Comparison of ENCODE assay signal across 8 cellular contexts in genomic region chr10:79239275-79239779, GRCh38.
DNase-seq lines count a peak whose midpoint lies in the region; ATAC-seq and TF ChIP-seq lines count a peak whose summit lies in the region.

No MANE protein-coding gene starts in this region.

- H3K27me3 ChIP-seq in gastroesophageal sphincter (no peaks in the 10 kb centered on the region), osteoblast (ENCODE audit: insufficient read depth, low read length) (no peaks in the 10 kb centered on the region)

- H2AFZ ChIP-seq in osteoblast (ENCODE audit: low read length): no peak overlapping the region

- H3K27ac ChIP-seq in RWPE1 (peak overlapping the region; percentile 87), gastroesophageal sphincter (peak overlapping the region in 3 of 4 donors; percentile 70 to 75 (median 75)), osteoblast (ENCODE audit: low read depth, low read length) (peak overlapping the region; percentile 68)

- H4K20me1 ChIP-seq in osteoblast (ENCODE audit: insufficient read depth, low read length): peaks cover 46% of the 10 kb centered on the region

- TF ChIP-seq CTCF in RWPE1 (conservative IDR thresholded peaks at IDR 0.05; ENCODE audit: low read depth): no peak
- no peak for TF ChIP-seq CTCF in gastroesophageal sphincter (IDR thresholded peaks at IDR 0.05)
- TF ChIP-seq CTCF in osteoblast (IDR thresholded peaks at IDR 0.05; ENCODE audit: extremely low read depth, low read depth, low read length): no peak

- no peak overlapping the region for H3K4me2 ChIP-seq in osteoblast (ENCODE audit: insufficient read depth, low read length)

- no peak for TF ChIP-seq EP300 in gastroesophageal sphincter (IDR thresholded peaks at IDR 0.05)

- CTCF ChIA-PET in RWPE1 (lab: Yijun Ruan, JAX): interaction anchor here (0.6 kb wide), 1 partner anchor 9 kb away, joined by 3 read pairs; no protein-coding TSS in a partner anchor

- peak; percentile 67 for DNase-seq in Caki2 (ENCODE audit: low read depth)
- DNase-seq in RWPE1 (ENCODE audit: low spot score): no peak
- DNase-seq in osteoblast (ENCODE audit: insufficient read length, low spot score, missing footprints): peak; percentile 98
- no peak for DNase-seq in dermis blood vessel endothelial cell
- no peak for DNase-seq in SW 1271 (lab: John Stamatoyannopoulos, UW)

- H3K79me2 ChIP-seq in osteoblast (ENCODE audit: insufficient read depth, low read length): peaks cover 33% of the 10 kb centered on the region

- H3K36me3 ChIP-seq in gastroesophageal sphincter (peaks cover 0 to 13% of the 10 kb centered on the region in 2 donors), osteoblast (ENCODE audit: insufficient read depth, low read length) (peaks cover 18% of the 10 kb centered on the region)

- peaks cover 0 to 96% (median 56%) of the 10 kb centered on the region in 3 donors for H3K4me1 ChIP-seq in gastroesophageal sphincter
- H3K4me1 ChIP-seq in osteoblast (ENCODE audit: insufficient read depth, low read length): peaks cover 45% of the 10 kb centered on the region

- H3K4me3 ChIP-seq in gastroesophageal sphincter: no peak overlapping the region
- H3K4me3 ChIP-seq in osteoblast (ENCODE audit: insufficient read depth, low read length): no peak overlapping the region

- 60% methylated on average over 2 of the region's 10 CpGs; no CpG with 5 or more reads in 1 of the 2 donors for WGBS in gastroesophageal sphincter (ENCODE audit: low coverage in 1 of 2), 2 donors

- TF ChIP-seq POLR2A in gastroesophageal sphincter (IDR thresholded peaks at IDR 0.05): no peak

- ATAC-seq in gastroesophageal sphincter: peak; percentile 13
- no peak for ATAC-seq in HG03159 (IDR thresholded peaks at IDR 0.05; ENCODE audit: unreplicated experiment)
- no peak for ATAC-seq in HG03354 (IDR thresholded peaks at IDR 0.05; ENCODE audit: poor library complexity, severe bottlenecking, unreplicated experiment)

- POLR2A ChIA-PET in RWPE1 (lab: Yijun Ruan, JAX; ENCODE audit: low non-redundant PET): no interaction called here

- H3K9me3 ChIP-seq in gastroesophageal sphincter (no peaks in the 10 kb centered on the region), osteoblast (ENCODE audit: low read depth, low read length) (no peaks in the 10 kb centered on the region)

- in situ Hi-C loops in Caki2 (cut with HindIII; ENCODE audit: low pct_unique_long_range_greater_than_20kb, low sequenced_read_pairs): no loop called here

Comparison
In these comparisons a context has a peak if more than half of its experiments do, and no peak if none do; other contexts are left out.
1. DNase-seq: peak in Caki2 (single experiment) and osteoblast (single experiment); none in RWPE1 (single experiment), dermis blood vessel endothelial cell (single experiment) and SW 1271 (0 of 2).
2. Peak in every context shown above with its lines, with median percentiles within 50 percentile points of each other: H3K27ac ChIP-seq.